ENCODE assay signal across 1 cellular context in the genomic region with DNA sequence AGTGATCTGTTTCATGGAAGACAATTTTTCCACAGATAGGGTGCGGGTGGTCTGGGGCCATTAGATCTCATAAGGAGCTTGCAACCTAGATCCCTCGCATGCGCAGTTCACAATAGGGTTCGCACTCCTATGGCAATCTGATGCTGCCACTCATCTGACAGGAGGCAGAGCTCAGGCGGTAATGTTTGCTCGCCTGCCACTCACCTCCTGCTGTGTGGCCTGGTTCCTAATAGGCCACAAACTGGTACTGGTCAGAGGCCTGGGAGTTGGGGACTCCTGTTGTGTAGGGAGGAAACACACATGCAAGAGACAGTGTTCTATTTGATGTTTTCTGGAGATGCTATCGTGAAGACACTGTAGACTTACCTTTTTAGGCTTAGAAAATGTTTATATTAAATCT.
TF ChIP-seq lines count a peak whose summit lies in the region.

No MANE protein-coding gene starts in this region.

TF ChIP-seq in GM23338, 12 proteins besides CTCF, POLR2A, EP300 and RAD21 (continued from another document):
- TF ChIP-seq, protein P1, sequence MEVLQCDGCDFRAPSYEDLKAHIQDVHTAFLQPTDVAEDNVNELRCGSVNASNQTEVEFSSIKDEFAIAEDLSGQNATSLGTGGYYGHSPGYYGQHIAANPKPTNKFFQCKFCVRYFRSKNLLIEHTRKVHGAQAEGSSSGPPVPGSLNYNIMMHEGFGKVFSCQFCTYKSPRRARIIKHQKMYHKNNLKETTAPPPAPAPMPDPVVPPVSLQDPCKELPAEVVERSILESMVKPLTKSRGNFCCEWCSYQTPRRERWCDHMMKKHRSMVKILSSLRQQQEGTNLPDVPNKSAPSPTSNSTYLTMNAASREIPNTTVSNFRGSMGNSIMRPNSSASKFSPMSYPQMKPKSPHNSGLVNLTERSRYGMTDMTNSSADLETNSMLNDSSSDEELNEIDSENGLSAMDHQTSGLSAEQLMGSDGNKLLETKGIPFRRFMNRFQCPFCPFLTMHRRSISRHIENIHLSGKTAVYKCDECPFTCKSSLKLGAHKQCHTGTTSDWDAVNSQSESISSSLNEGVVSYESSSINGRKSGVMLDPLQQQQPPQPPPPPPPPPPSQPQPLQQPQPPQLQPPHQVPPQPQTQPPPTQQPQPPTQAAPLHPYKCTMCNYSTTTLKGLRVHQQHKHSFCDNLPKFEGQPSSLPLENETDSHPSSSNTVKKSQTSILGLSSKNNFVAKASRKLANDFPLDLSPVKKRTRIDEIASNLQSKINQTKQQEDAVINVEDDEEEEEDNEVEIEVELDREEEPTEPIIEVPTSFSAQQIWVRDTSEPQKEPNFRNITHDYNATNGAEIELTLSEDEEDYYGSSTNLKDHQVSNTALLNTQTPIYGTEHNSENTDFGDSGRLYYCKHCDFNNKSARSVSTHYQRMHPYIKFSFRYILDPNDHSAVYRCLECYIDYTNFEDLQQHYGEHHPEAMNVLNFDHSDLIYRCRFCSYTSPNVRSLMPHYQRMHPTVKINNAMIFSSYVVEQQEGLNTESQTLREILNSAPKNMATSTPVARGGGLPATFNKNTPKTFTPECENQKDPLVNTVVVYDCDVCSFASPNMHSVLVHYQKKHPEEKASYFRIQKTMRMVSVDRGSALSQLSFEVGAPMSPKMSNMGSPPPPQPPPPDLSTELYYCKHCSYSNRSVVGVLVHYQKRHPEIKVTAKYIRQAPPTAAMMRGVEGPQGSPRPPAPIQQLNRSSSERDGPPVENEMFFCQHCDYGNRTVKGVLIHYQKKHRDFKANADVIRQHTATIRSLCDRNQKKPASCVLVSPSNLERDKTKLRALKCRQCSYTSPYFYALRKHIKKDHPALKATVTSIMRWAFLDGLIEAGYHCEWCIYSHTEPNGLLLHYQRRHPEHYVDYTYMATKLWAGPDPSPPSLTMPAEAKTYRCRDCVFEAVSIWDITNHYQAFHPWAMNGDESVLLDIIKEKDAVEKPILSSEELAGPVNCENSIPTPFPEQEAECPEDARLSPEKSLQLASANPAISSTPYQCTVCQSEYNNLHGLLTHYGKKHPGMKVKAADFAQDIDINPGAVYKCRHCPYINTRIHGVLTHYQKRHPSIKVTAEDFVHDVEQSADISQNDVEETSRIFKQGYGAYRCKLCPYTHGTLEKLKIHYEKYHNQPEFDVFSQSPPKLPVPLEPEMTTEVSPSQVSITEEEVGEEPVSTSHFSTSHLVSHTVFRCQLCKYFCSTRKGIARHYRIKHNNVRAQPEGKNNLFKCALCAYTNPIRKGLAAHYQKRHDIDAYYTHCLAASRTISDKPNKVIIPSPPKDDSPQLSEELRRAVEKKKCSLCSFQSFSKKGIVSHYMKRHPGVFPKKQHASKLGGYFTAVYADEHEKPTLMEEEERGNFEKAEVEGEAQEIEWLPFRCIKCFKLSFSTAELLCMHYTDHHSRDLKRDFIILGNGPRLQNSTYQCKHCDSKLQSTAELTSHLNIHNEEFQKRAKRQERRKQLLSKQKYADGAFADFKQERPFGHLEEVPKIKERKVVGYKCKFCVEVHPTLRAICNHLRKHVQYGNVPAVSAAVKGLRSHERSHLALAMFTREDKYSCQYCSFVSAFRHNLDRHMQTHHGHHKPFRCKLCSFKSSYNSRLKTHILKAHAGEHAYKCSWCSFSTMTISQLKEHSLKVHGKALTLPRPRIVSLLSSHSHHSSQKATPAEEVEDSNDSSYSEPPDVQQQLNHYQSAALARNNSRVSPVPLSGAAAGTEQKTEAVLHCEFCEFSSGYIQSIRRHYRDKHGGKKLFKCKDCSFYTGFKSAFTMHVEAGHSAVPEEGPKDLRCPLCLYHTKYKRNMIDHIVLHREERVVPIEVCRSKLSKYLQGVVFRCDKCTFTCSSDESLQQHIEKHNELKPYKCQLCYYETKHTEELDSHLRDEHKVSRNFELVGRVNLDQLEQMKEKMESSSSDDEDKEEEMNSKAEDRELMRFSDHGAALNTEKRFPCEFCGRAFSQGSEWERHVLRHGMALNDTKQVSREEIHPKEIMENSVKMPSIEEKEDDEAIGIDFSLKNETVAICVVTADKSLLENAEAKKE (CRISPR knock-in tag; IDR thresholded peaks at IDR 0.05) = no peak
- TF ChIP-seq JUNB (IDR thresholded peaks at IDR 0.05; ENCODE audit: unreplicated experiment) (no peak), POLR2AphosphoS5 (IDR thresholded peaks at IDR 0.05; ENCODE audit: low read depth) (no peak), CREB1 (CRISPR knock-in tag; IDR thresholded peaks at IDR 0.05; ENCODE audit: low read depth) (no peak), NANOG (IDR thresholded peaks at IDR 0.05; ENCODE audit: borderline replicate concordance) (no peak), ZNF331 (CRISPR knock-in tag; IDR thresholded peaks at IDR 0.05; ENCODE audit: low read depth) (no peak)
- TF ChIP-seq, protein P2, sequence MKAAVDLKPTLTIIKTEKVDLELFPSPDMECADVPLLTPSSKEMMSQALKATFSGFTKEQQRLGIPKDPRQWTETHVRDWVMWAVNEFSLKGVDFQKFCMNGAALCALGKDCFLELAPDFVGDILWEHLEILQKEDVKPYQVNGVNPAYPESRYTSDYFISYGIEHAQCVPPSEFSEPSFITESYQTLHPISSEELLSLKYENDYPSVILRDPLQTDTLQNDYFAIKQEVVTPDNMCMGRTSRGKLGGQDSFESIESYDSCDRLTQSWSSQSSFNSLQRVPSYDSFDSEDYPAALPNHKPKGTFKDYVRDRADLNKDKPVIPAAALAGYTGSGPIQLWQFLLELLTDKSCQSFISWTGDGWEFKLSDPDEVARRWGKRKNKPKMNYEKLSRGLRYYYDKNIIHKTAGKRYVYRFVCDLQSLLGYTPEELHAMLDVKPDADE (IDR thresholded peaks at IDR 0.05) = no peak
- TF ChIP-seq, protein P3, sequence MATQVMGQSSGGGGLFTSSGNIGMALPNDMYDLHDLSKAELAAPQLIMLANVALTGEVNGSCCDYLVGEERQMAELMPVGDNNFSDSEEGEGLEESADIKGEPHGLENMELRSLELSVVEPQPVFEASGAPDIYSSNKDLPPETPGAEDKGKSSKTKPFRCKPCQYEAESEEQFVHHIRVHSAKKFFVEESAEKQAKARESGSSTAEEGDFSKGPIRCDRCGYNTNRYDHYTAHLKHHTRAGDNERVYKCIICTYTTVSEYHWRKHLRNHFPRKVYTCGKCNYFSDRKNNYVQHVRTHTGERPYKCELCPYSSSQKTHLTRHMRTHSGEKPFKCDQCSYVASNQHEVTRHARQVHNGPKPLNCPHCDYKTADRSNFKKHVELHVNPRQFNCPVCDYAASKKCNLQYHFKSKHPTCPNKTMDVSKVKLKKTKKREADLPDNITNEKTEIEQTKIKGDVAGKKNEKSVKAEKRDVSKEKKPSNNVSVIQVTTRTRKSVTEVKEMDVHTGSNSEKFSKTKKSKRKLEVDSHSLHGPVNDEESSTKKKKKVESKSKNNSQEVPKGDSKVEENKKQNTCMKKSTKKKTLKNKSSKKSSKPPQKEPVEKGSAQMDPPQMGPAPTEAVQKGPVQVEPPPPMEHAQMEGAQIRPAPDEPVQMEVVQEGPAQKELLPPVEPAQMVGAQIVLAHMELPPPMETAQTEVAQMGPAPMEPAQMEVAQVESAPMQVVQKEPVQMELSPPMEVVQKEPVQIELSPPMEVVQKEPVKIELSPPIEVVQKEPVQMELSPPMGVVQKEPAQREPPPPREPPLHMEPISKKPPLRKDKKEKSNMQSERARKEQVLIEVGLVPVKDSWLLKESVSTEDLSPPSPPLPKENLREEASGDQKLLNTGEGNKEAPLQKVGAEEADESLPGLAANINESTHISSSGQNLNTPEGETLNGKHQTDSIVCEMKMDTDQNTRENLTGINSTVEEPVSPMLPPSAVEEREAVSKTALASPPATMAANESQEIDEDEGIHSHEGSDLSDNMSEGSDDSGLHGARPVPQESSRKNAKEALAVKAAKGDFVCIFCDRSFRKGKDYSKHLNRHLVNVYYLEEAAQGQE (IDR thresholded peaks at IDR 0.05; ENCODE audit: unreplicated experiment) = no peak
